Comparison of ENCODE assay signal across 28 cellular contexts in the genomic region with DNA sequence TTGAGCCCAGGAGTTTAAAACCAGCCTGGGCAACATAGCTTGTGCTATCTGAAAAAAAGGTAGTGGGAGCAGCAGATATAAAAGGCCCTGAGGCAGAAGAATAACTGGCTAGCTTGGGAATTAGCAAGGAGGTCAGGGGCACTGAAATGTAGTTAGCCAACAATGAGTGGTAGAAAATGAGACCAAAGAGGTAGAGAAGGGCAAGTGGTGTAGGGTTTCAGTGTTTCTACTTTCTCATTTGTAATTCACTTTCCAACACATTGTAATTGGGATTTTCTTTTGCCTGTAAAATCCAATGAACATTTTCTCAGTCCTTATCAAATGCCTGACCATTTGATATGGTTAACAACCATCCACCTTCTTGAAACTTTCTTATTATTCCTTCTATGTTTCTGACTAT.
DNase-seq lines count a peak whose midpoint lies in the region; ATAC-seq and TF ChIP-seq lines count a peak whose summit lies in the region.
"Had no signal": no experiment of that assay in that cellular context is flagged by ENCODE, and none has a peak within 500 bp of the region (broad histone marks: within the 10 kb centered on the region; RNA-seq: fewer than 3 reads in every experiment).

No MANE protein-coding gene starts in this region.

- no peaks in the 10 kb centered on the region for H3K9me3 ChIP-seq in DOHH2 (ENCODE audit: control insufficient read depth, insufficient read depth, low read length)
- H3K9me3 ChIP-seq in ovary, result no peaks in the 10 kb centered on the region
- H3K9me3 ChIP-seq: lower lobe of right lung, mucosa of descending colon, right lobe of liver, SJCRH30, thoracic aorta, uterus had no signal

- H3K4me1 ChIP-seq in DOHH2 (ENCODE audit: control insufficient read depth, low read length), result peaks cover 95% of the 10 kb centered on the region
- no peaks in the 10 kb centered on the region for H3K4me1 ChIP-seq in ovary (ENCODE audit: insufficient read depth)
- H3K4me1 ChIP-seq: SJCRH30 had no signal

- no peaks in the 10 kb centered on the region for H3K27me3 Mint-ChIP-seq in central memory CD8-positive, alpha-beta T cell

- H3K27me3 ChIP-seq in DOHH2 (ENCODE audit: control insufficient read depth, low read length) (no peaks in the 10 kb centered on the region), ovary (no peaks in the 10 kb centered on the region)
- H3K27me3 ChIP-seq: right lobe of liver, SJCRH30, uterus had no signal

- TF ChIP-seq EP300 in ovary (IDR thresholded peaks at IDR 0.05), result no peak

- H3K9me3 Mint-ChIP-seq in central memory CD8-positive, alpha-beta T cell, result no peaks in the 10 kb centered on the region

- no peaks in the 10 kb centered on the region for H4K20me1 ChIP-seq in DOHH2 (ENCODE audit: control insufficient read depth, insufficient read depth, low read depth, low read length)

- H3K4me3 Mint-ChIP-seq in central memory CD8-positive, alpha-beta T cell, result no peak overlapping the region
- H3K4me3 Mint-ChIP-seq: neural crest cell had no signal

- peaks cover 52% of the 10 kb centered on the region for H3K79me2 ChIP-seq in DOHH2 (ENCODE audit: control insufficient read depth, low read length)

- H3K4me3 ChIP-seq in DOHH2 (ENCODE audit: low read length), result 0 out of 2 replicates have a peak overlapping the region, but pooled peaks have one; percentile 32
- no peak overlapping the region for H3K4me3 ChIP-seq in ovary
- H3K4me3 ChIP-seq: lower lobe of right lung, mucosa of descending colon, right lobe of liver, SJCRH30, thoracic aorta, uterus had no signal

- peaks cover 84% of the 10 kb centered on the region for H3K4me1 Mint-ChIP-seq in central memory CD8-positive, alpha-beta T cell

- H3K27ac Mint-ChIP-seq in central memory CD8-positive, alpha-beta T cell (ENCODE audit: low read depth), result peak overlapping the region; percentile 64

- H3K36me3 ChIP-seq in DOHH2 (ENCODE audit: control insufficient read depth, low read length), result peaks cover 7% of the 10 kb centered on the region; the same call in 1 of the 2 replicates
- no peaks in the 10 kb centered on the region for H3K36me3 ChIP-seq in ovary
- H3K36me3 ChIP-seq: lower lobe of right lung, right lobe of liver, SJCRH30, thoracic aorta, uterus had no signal

- intact Hi-C loops in head of caudate nucleus (cut with DNase I), result no loop called here
- intact Hi-C loops in ovary (cut with DNase I), result no loop called here

- H3K27ac ChIP-seq in DOHH2 (ENCODE audit: low read depth, low read length) (no peak overlapping the region), ovary (no peak overlapping the region)
- H3K27ac ChIP-seq: epithelial cell of prostate, right lobe of liver, SJCRH30, thoracic aorta, uterus had no signal

- peaks cover 6% of the 10 kb centered on the region for H3K36me3 Mint-ChIP-seq in central memory CD8-positive, alpha-beta T cell (ENCODE audit: insufficient read depth)

- DNase-seq in NCI-H748 (lab: John Stamatoyannopoulos, UW; ENCODE audit: unreplicated experiment) (peak; percentile 10), NCI-H748 treated with DMSO at 0.1 percent for 48 hours (lab: John Stamatoyannopoulos, UW) (no peak), renal cortical epithelial cell (ENCODE audit: low read depth) (peak; percentile 81), head of caudate nucleus (no peak), ovary (no peak), NCI-H774 (lab: John Stamatoyannopoulos, UW) (no peak)
- DNase-seq in central memory CD8-positive, alpha-beta T cell (ENCODE audit: low spot score in 2 of 2), result no peak
- DNase-seq: 8988T; activated CD4-positive, CD25-positive, alpha-beta regulatory T cell treated with anti-CD3 and anti-CD28 coated beads, Interleukin-2, amount 50 U/mL, for 72 hours; activated effector memory CD4-positive, alpha-beta T cell treated with Interleukin-2 at 50 U/mL for 16 hours; DMS153; kidney; lower lobe of right lung; mucosa of descending colon; NCI-H1694; NCI-H2171 treated with DMSO at 0.1 percent for 48 hours; NCI-H510A treated with DMSO at 0.1 percent for 48 hours; right lobe of liver; SJCRH30; stimulated activated CD4-positive, alpha-beta T cell treated with anti-CD3 and anti-CD28 coated beads, Interleukin-12 subunit alpha, Interleukin-12 subunit beta, amount 100 ng/mL, for 4 hours; stimulated activated CD4-positive, alpha-beta T cell treated with anti-CD3 and anti-CD28 coated beads, Interleukin-4, amount 100 ng/mL, for 24 hours; stimulated activated naive CD4-positive, alpha-beta T cell; uterus had no signal

- TF ChIP-seq CTCF in DOHH2 (IDR thresholded peaks at IDR 0.05; ENCODE audit: low read depth, low read length, poor library complexity, severe bottlenecking), result no peak
- TF ChIP-seq CTCF in ovary (IDR thresholded peaks at IDR 0.05), result no peak

- ATAC-seq in central memory CD8-positive, alpha-beta T cell (replicated peaks; ENCODE audit: extremely low read depth, poor library complexity, severe bottlenecking), result no peak
- ATAC-seq: HepG2, lower lobe of right lung, mucosa of descending colon, right lobe of liver had no signal

- peaks cover 10% of the 10 kb centered on the region for H3F3A ChIP-seq in DOHH2 (ENCODE audit: control insufficient read depth, insufficient read depth)

- no peaks in the 10 kb centered on the region for H3K9me2 ChIP-seq in DOHH2 (replicated peaks; ENCODE audit: control insufficient read depth, low read length)

- no peak for TF ChIP-seq POLR2A in ovary (IDR thresholded peaks at IDR 0.05)

- H3K4me2 ChIP-seq in DOHH2 (ENCODE audit: low read length), result peak overlapping the region; percentile 47

Comparison
In these comparisons a context has a peak if more than half of its experiments do, and no peak if none do; other contexts are left out.
1. DNase-seq: peak in NCI-H748 (single experiment) and renal cortical epithelial cell (single experiment); none in NCI-H748 treated with DMSO at 0.1 percent for 48 hours (single experiment), central memory CD8-positive, alpha-beta T cell (0 of 2), head of caudate nucleus (0 of 42), ovary (0 of 5) and NCI-H774 (single experiment).